Comparison of ENCODE assay signal across 20 cellular contexts in the genomic region with DNA sequence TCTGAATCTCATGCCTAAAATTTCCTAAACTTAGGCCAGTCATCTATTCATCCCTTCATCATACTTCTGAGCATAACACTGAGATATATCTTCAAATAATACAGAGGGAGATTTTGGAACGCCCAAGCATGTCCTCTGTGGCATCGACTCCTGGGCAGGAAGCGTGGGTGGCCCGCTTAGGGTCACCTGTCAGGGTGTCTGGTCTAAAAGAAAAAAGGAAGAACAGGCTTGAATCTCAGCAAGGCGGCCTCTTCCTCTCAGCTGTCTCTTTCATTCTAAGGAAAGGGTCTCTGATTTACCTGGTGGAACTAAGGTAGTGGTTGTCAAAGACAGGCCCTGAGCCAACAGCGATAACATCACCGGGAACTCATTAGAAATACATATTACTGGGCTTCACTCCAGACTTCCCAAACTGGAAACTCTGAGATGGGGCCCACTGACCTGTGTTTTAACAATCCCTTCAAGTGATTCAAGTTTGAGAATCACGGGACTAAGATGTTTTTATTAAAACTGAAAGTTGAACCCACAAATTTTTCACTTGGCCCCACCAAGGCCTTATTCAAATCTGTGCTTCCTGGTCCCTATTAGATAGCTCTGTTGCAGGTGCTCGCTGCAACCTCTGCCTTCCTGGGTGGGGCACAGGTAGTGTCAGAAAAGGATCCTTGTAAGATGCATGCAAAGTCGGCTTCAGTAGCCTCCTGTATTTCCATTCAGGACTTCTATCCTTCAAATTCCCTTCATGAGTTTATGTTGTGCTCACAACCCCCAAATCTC.
DNase-seq lines count a peak whose midpoint lies in the region; ATAC-seq and TF ChIP-seq lines count a peak whose summit lies in the region.
"Had no signal": no experiment of that assay in that cellular context is flagged by ENCODE, and none has a peak within 500 bp of the region (broad histone marks: within the 10 kb centered on the region; RNA-seq: fewer than 3 reads in every experiment).

No MANE protein-coding gene starts in this region.

- peak overlapping the region in 2 of 4 donors; percentile 41 to 66 for H3K27ac ChIP-seq in Peyer's patch
- H3K27ac ChIP-seq: BLaER1 treated with 17β-estradiol and CSF1 and Interleukin-3, amounts not matched to agents 10 nM and 100 nM; GM23248; PC-9; SJSA1 had no signal

- peaks cover 0 to 6% (median 2%) of the 10 kb centered on the region in 7 donors for H3K9me3 Mint-ChIP-seq in CD14-positive monocyte

- no peak for TF ChIP-seq POLR2A in Peyer's patch (IDR thresholded peaks at IDR 0.05)

- no peaks in the 10 kb centered on the region for H3K9me3 ChIP-seq in Peyer's patch
- H3K9me3 ChIP-seq: SJSA1 had no signal

- no peak overlapping the region for H3K27ac Mint-ChIP-seq in CD14-positive monocyte

- no peaks in the 10 kb centered on the region for H3K4me1 ChIP-seq in Peyer's patch
- H3K4me1 ChIP-seq: BLaER1 treated with 17β-estradiol and CSF1 and Interleukin-3, amounts not matched to agents 10 nM and 100 nM; SJSA1 had no signal

- DNase-seq in GM12864 (ENCODE audit: low read depth) (peak; percentile 15), Peyer's patch (peak in 2 of 3 donors; percentile 58 to 65), CD14-positive monocyte (ENCODE audit: low spot score) (no peak), NCI-H510A treated with DMSO at 0.1 percent for 48 hours (lab: John Stamatoyannopoulos, UW) (no peak), foreskin fibroblast (no peak)
- DNase-seq: GDM1, GM23248, HCEC 1CT, KG1, NCI-H1048, NCI-H1436 treated with DMSO at 0.1 percent for 48 hours, NCI-H2029 treated with DMSO at 0.1 percent for 48 hours, NCI-H774, PC-9, T-helper 2 cell had no signal

- H3K4me1 Mint-ChIP-seq in CD14-positive monocyte = no peaks in the 10 kb centered on the region

- TF ChIP-seq CTCF in GM12864 (IDR thresholded peaks at IDR 0.05; ENCODE audit: low read depth, low read length, missing control alignments) = no peak
- no peak for TF ChIP-seq CTCF in Peyer's patch (IDR thresholded peaks at IDR 0.05)
- no peak for TF ChIP-seq CTCF in CD14-positive monocyte (IDR thresholded peaks at IDR 0.05)
- TF ChIP-seq CTCF in foreskin fibroblast (IDR thresholded peaks at IDR 0.05; ENCODE audit: low read depth, low read length) = no peak

- no peaks in the 10 kb centered on the region for H3K36me3 Mint-ChIP-seq in CD14-positive monocyte

- peaks cover 0 to 4% (median 2%) of the 10 kb centered on the region in 3 donors for H3K27me3 Mint-ChIP-seq in CD14-positive monocyte (ENCODE audit: low read depth in 3 of 3)

- intact Hi-C loops in CD14-positive monocyte (cut with micrococcal nuclease) = no loop called here

- H3K4me3 Mint-ChIP-seq in CD14-positive monocyte = no peak overlapping the region

- H3K27me3 ChIP-seq in Peyer's patch = no peaks in the 10 kb centered on the region
- H3K27me3 ChIP-seq: BLaER1 treated with 17β-estradiol and CSF1 and Interleukin-3, amounts not matched to agents 10 nM and 100 nM; SJSA1 had no signal

- no peaks in the 10 kb centered on the region for H3K36me3 ChIP-seq in Peyer's patch
- H3K36me3 ChIP-seq: BLaER1 treated with 17β-estradiol and CSF1 and Interleukin-3, amounts not matched to agents 10 nM and 100 nM; SJSA1 had no signal

- ATAC-seq in GM19395 (IDR thresholded peaks at IDR 0.05; ENCODE audit: unreplicated experiment) (peak; percentile 62), HG02885 (IDR thresholded peaks at IDR 0.05; ENCODE audit: poor library complexity, unreplicated experiment) (peak; percentile 68), HG03097 (IDR thresholded peaks at IDR 0.05; ENCODE audit: low FRiP score, unreplicated experiment) (no peak)

- H3K4me3 ChIP-seq in GM12864 (ENCODE audit: low read depth, low read length) (no peak overlapping the region), Peyer's patch (no peak overlapping the region), foreskin fibroblast (ENCODE audit: low read depth in 1 of 2, low read length in 2 of 2) (no peak overlapping the region)
- H3K4me3 ChIP-seq: BLaER1 treated with 17β-estradiol and CSF1 and Interleukin-3, amounts not matched to agents 10 nM and 100 nM; GM23248; PC-9; SJSA1 had no signal

Comparison
In these comparisons a context has a peak if more than half of its experiments do, and no peak if none do; other contexts are left out.
1. DNase-seq: peak in GM12864 (single experiment) and Peyer's patch (2 of 3); none in CD14-positive monocyte (single experiment), NCI-H510A treated with DMSO at 0.1 percent for 48 hours (single experiment) and foreskin fibroblast (0 of 2).